ENCODE assay signal across 9 cellular contexts in genomic region chr18:34493099-34493544, GRCh38.
A peak's percentile ranks its signal among the peaks of the same experiment; 100 is the strongest.
DNase-seq lines count a peak whose midpoint lies in the region; ATAC-seq and TF ChIP-seq lines count a peak whose summit lies in the region.
"Had no signal": no experiment of that assay in that cellular context is flagged by ENCODE, and none has a peak within 500 bp of the region (broad histone marks: within the 10 kb centered on the region; RNA-seq: fewer than 3 reads in every experiment).

No MANE protein-coding gene starts in this region.

- peaks cover 3% of the 10 kb centered on the region for H3K4me1 Mint-ChIP-seq in activated CD4-positive, alpha-beta T cell treated with anti-CD3 and anti-CD28 coated beads for 36 hours
- H3K4me1 Mint-ChIP-seq in HFFc6 (ENCODE audit: low read depth): no peaks in the 10 kb centered on the region
- H3K4me1 Mint-ChIP-seq in T-helper 2 cell treated with Interferon-gamma antibody and Interleukin-4, amounts not matched to agents 5 μg/mL and 100 μg/mL, for 36 hours (ENCODE audit: low read depth): peaks cover 4% of the 10 kb centered on the region
- H3K4me1 Mint-ChIP-seq: B cell had no signal

- H3K27ac ChIP-seq in muscle layer of colon (ENCODE audit: low read depth, low read length) (peak overlapping the region; percentile 68), uterus (peak overlapping the region in 1 of 2 donors; percentile 5)

- H3K9me3 Mint-ChIP-seq in activated CD4-positive, alpha-beta T cell treated with anti-CD3 and anti-CD28 coated beads for 36 hours (ENCODE audit: low read depth): no peaks in the 10 kb centered on the region
- no peaks in the 10 kb centered on the region for H3K9me3 Mint-ChIP-seq in HFFc6
- no peaks in the 10 kb centered on the region for H3K9me3 Mint-ChIP-seq in T-helper 2 cell treated with Interferon-gamma antibody and Interleukin-4, amounts not matched to agents 5 μg/mL and 100 μg/mL, for 36 hours

- peak overlapping the region; percentile 42 for H3K4me3 ChIP-seq in fibroblast of mammary gland (ENCODE audit: control insufficient read depth, low read depth, low read length)
- H3K4me3 ChIP-seq in muscle layer of colon (ENCODE audit: low read depth in 1 of 2, low read length in 2 of 2): peak overlapping the region; percentile 68
- H3K4me3 ChIP-seq in uterus: peak overlapping the region; percentile 29 to 38

- H3K27me3 ChIP-seq in muscle layer of colon (ENCODE audit: control insufficient read depth in 1 of 2, insufficient read depth in 2 of 2, low read length in 2 of 2): no peaks in the 10 kb centered on the region
- H3K27me3 ChIP-seq in uterus: peaks cover 0 to 20% of the 10 kb centered on the region in 2 donors

- H3K9me3 ChIP-seq in muscle layer of colon (ENCODE audit: low read length) (no peaks in the 10 kb centered on the region), uterus (no peaks in the 10 kb centered on the region)

- ATAC-seq in activated CD4-positive, alpha-beta T cell treated with anti-CD3 and anti-CD28 coated beads for 36 hours: peak; percentile 91

- H3K27ac Mint-ChIP-seq in activated CD4-positive, alpha-beta T cell treated with anti-CD3 and anti-CD28 coated beads for 36 hours: peak overlapping the region; percentile 22
- H3K27ac Mint-ChIP-seq in HFFc6: no peak overlapping the region
- H3K27ac Mint-ChIP-seq in T-helper 2 cell treated with Interferon-gamma antibody and Interleukin-4, amounts not matched to agents 5 μg/mL and 100 μg/mL, for 36 hours: no peak overlapping the region
- H3K27ac Mint-ChIP-seq: B cell had no signal

- peaks cover 32% of the 10 kb centered on the region for H3K27me3 Mint-ChIP-seq in activated CD4-positive, alpha-beta T cell treated with anti-CD3 and anti-CD28 coated beads for 36 hours
- H3K27me3 Mint-ChIP-seq in HFFc6 (ENCODE audit: insufficient read depth): peaks cover 3% of the 10 kb centered on the region
- peaks cover 33% of the 10 kb centered on the region for H3K27me3 Mint-ChIP-seq in T-helper 2 cell treated with Interferon-gamma antibody and Interleukin-4, amounts not matched to agents 5 μg/mL and 100 μg/mL, for 36 hours (ENCODE audit: low read depth)

- TF ChIP-seq CTCF in HFFc6 (IDR thresholded peaks at IDR 0.05): no peak
- TF ChIP-seq CTCF in fibroblast of mammary gland (conservative IDR thresholded peaks at IDR 0.05; ENCODE audit: control insufficient read depth, insufficient read depth, low read depth, low read length): no peak
- no peak for TF ChIP-seq CTCF in uterus (IDR thresholded peaks at IDR 0.05)

- intact Hi-C loops in activated CD4-positive, alpha-beta T cell treated with anti-CD3 and anti-CD28 coated beads for 36 hours (cut with DNase I, micrococcal nuclease): no loop called here
- intact Hi-C loops in uterus (cut with DNase I; ENCODE audit: low total_unique reads): no loop called here

- peak; percentile 67 for DNase-seq in activated CD4-positive, alpha-beta T cell treated with anti-CD3 and anti-CD28 coated beads for 36 hours
- no peak for DNase-seq in activated CD4-positive, alpha-beta T cell treated with anti-CD3 and anti-CD28 coated beads for 1 hour
- DNase-seq in HFFc6 (peak; percentile 20), NCI-H1417 (lab: John Stamatoyannopoulos, UW) (peak; percentile 75 to 95 (median 92)), fibroblast of mammary gland (ENCODE audit: low read depth) (peak; percentile 71), uterus (peak; percentile 35 to 36)
- DNase-seq in T-helper 2 cell treated with Interferon-gamma antibody and Interleukin-4, amounts not matched to agents 5 μg/mL and 100 μg/mL, for 36 hours (ENCODE audit: low spot score): peak; percentile 39

- no peaks in the 10 kb centered on the region for H3K36me3 Mint-ChIP-seq in activated CD4-positive, alpha-beta T cell treated with anti-CD3 and anti-CD28 coated beads for 36 hours (ENCODE audit: low read depth)
- no peaks in the 10 kb centered on the region for H3K36me3 Mint-ChIP-seq in HFFc6 (ENCODE audit: low read depth)
- H3K36me3 Mint-ChIP-seq in T-helper 2 cell treated with Interferon-gamma antibody and Interleukin-4, amounts not matched to agents 5 μg/mL and 100 μg/mL, for 36 hours (ENCODE audit: low read depth): no peaks in the 10 kb centered on the region

- H3K36me3 ChIP-seq in muscle layer of colon (ENCODE audit: insufficient read depth, low read length) (no peaks in the 10 kb centered on the region), uterus (no peaks in the 10 kb centered on the region)

- POLR2A ChIA-PET in activated CD4-positive, alpha-beta T cell treated with anti-CD3 and anti-CD28 coated beads for 36 hours (lab: Charles Lee): no interaction called here

- TF ChIP-seq POLR2A in uterus (IDR thresholded peaks at IDR 0.05): no peak

- no peaks in the 10 kb centered on the region for H3K4me1 ChIP-seq in muscle layer of colon (ENCODE audit: insufficient read depth, low read length)
- H3K4me1 ChIP-seq in uterus: no peaks in the 10 kb centered on the region

- CTCF ChIA-PET in activated CD4-positive, alpha-beta T cell treated with anti-CD3 and anti-CD28 coated beads for 36 hours (lab: Charles Lee): no interaction called here

- H3K9ac ChIP-seq in muscle layer of colon (ENCODE audit: low read length): no peak overlapping the region

- H3K4me3 Mint-ChIP-seq in activated CD4-positive, alpha-beta T cell treated with anti-CD3 and anti-CD28 coated beads for 36 hours: peak overlapping the region; percentile 50
- H3K4me3 Mint-ChIP-seq in HFFc6: no peak overlapping the region
- H3K4me3 Mint-ChIP-seq in T-helper 2 cell treated with Interferon-gamma antibody and Interleukin-4, amounts not matched to agents 5 μg/mL and 100 μg/mL, for 36 hours: peak overlapping the region; percentile 49
- H3K4me3 Mint-ChIP-seq: B cell had no signal
